ENCODE assay signal across 9 cellular contexts in genomic region chr20:42483694-42484303, GRCh38.
A peak's percentile ranks its signal among the peaks of the same experiment; 100 is the strongest.
DNase-seq lines count a peak whose midpoint lies in the region; ATAC-seq and TF ChIP-seq lines count a peak whose summit lies in the region.
"Had no signal": no experiment of that assay in that cellular context is flagged by ENCODE, and none has a peak within 500 bp of the region (broad histone marks: within the 10 kb centered on the region; RNA-seq: fewer than 3 reads in every experiment).

No MANE protein-coding gene starts in this region.

- peaks cover 0 to 9% (median 0%) of the 10 kb centered on the region in 5 donors for H3K27me3 Mint-ChIP-seq in naive thymus-derived CD8-positive, alpha-beta T cell
- H3K27me3 Mint-ChIP-seq: activated naive CD4-positive, alpha-beta T cell treated with anti-CD3 and anti-CD28 coated beads, Interleukin-2, amount 50 U/mL, for 24 hours had no signal

- no peak overlapping the region for H3K9ac ChIP-seq in OCI-LY3 (ENCODE audit: low read length)

- peaks cover 0 to 14% (median 0%) of the 10 kb centered on the region in 9 donors for H3K9me3 Mint-ChIP-seq in naive thymus-derived CD8-positive, alpha-beta T cell

- no peak overlapping the region for H3K4me3 Mint-ChIP-seq in naive thymus-derived CD8-positive, alpha-beta T cell
- H3K4me3 Mint-ChIP-seq: activated naive CD4-positive, alpha-beta T cell treated with anti-CD3 and anti-CD28 coated beads, Interleukin-2, amount 50 U/mL, for 24 hours had no signal

- H3K36me3 ChIP-seq in OCI-LY3 (replicated peaks; ENCODE audit: low read depth, low read length): no peaks in the 10 kb centered on the region
- no peaks in the 10 kb centered on the region for H3K36me3 ChIP-seq in hepatocyte (replicated peaks; ENCODE audit: insufficient read depth, low read depth)

- H3K4me1 Mint-ChIP-seq in naive thymus-derived CD8-positive, alpha-beta T cell: no peaks in the 10 kb centered on the region
- H3K4me1 Mint-ChIP-seq: activated naive CD4-positive, alpha-beta T cell treated with anti-CD3 and anti-CD28 coated beads, Interleukin-2, amount 50 U/mL, for 24 hours had no signal

- H3K4me2 ChIP-seq in OCI-LY3 (ENCODE audit: low read length) (no peak overlapping the region), hepatocyte (no peak overlapping the region)

- no peaks in the 10 kb centered on the region for H3K9me2 ChIP-seq in hepatocyte (replicated peaks; ENCODE audit: insufficient read depth)

- no peaks in the 10 kb centered on the region for H3K9me3 ChIP-seq in OCI-LY3 (ENCODE audit: insufficient read depth, low read length)
- no peaks in the 10 kb centered on the region for H3K9me3 ChIP-seq in hepatocyte (ENCODE audit: low read depth)

- no peak overlapping the region for H3K27ac Mint-ChIP-seq in naive thymus-derived CD8-positive, alpha-beta T cell
- H3K27ac Mint-ChIP-seq: activated naive CD4-positive, alpha-beta T cell treated with anti-CD3 and anti-CD28 coated beads, Interleukin-2, amount 50 U/mL, for 24 hours had no signal

- POLR2A ChIA-PET in naive thymus-derived CD8-positive, alpha-beta T cell (lab: Charles Lee): no interaction called here

- no peak overlapping the region for H3K4me3 ChIP-seq in AG10803 (ENCODE audit: low read length)
- no peak overlapping the region for H3K4me3 ChIP-seq in OCI-LY3 (ENCODE audit: low read length)
- H3K4me3 ChIP-seq in hepatocyte: no peak overlapping the region

- H2AFZ ChIP-seq in OCI-LY3 (ENCODE audit: low read depth, low read length) (no peak overlapping the region), hepatocyte (no peak overlapping the region)

- no peak for TF ChIP-seq POLR2A in GM18505 (IDR thresholded peaks at IDR 0.05; ENCODE audit: borderline replicate concordance, extremely low read depth, insufficient read depth, insufficient read length)

- H3K79me2 ChIP-seq in OCI-LY3 (ENCODE audit: low read length): no peaks in the 10 kb centered on the region
- H3K79me2 ChIP-seq in hepatocyte: no peaks in the 10 kb centered on the region

- peak; percentile 8 for TF ChIP-seq CTCF in AG10803 (conservative IDR thresholded peaks at IDR 0.05; ENCODE audit: low read length)
- peak; percentile 61 for TF ChIP-seq CTCF in OCI-LY3 (IDR thresholded peaks at IDR 0.05; ENCODE audit: low read depth, low read length)
- peak; percentile 35 for TF ChIP-seq CTCF in hepatocyte (IDR thresholded peaks at IDR 0.05; ENCODE audit: poor library complexity)

- no peak for ATAC-seq in HG03432 (IDR thresholded peaks at IDR 0.05; ENCODE audit: unreplicated experiment)
- ATAC-seq in GM18505 (IDR thresholded peaks at IDR 0.05; ENCODE audit: unreplicated experiment): no peak
- no peak for ATAC-seq in GM19023 (IDR thresholded peaks at IDR 0.05; ENCODE audit: unreplicated experiment)
- no peak for ATAC-seq in naive thymus-derived CD8-positive, alpha-beta T cell

- DNase-seq in AG10803 (ENCODE audit: low read depth) (no peak), ELF-1 (ENCODE audit: low read depth, low spot score) (peak; percentile 57), hepatocyte (ENCODE audit: low spot score) (peak; percentile 22)
- no peak for DNase-seq in naive thymus-derived CD8-positive, alpha-beta T cell

- H3K36me3 Mint-ChIP-seq in naive thymus-derived CD8-positive, alpha-beta T cell: no peaks in the 10 kb centered on the region
- H3K36me3 Mint-ChIP-seq: activated naive CD4-positive, alpha-beta T cell treated with anti-CD3 and anti-CD28 coated beads, Interleukin-2, amount 50 U/mL, for 24 hours had no signal

- WGBS in hepatocyte (ENCODE audit: low lambda C conversion rate, missing lambda C conversion rate): 34% methylated on average over 7 of the region's 7 CpGs

- H3K4me1 ChIP-seq in OCI-LY3 (ENCODE audit: low read length): no peaks in the 10 kb centered on the region
- H3K4me1 ChIP-seq in hepatocyte (ENCODE audit: insufficient read depth): no peaks in the 10 kb centered on the region

- H3K27ac ChIP-seq in OCI-LY3 (ENCODE audit: low read length): no peak overlapping the region
- H3K27ac ChIP-seq in hepatocyte: no peak overlapping the region

- H4K20me1 ChIP-seq in OCI-LY3 (ENCODE audit: insufficient read depth, low read length) (no peaks in the 10 kb centered on the region), hepatocyte (ENCODE audit: insufficient read depth, poor library complexity, severe bottlenecking) (no peaks in the 10 kb centered on the region)

- H3K27me3 ChIP-seq in OCI-LY3 (ENCODE audit: low read depth, low read length): peaks cover 40% of the 10 kb centered on the region
- no peaks in the 10 kb centered on the region for H3K27me3 ChIP-seq in hepatocyte

Comparison
In these comparisons a context has a peak if more than half of its experiments do, and no peak if none do; other contexts are left out.
1. DNase-seq: peak in ELF-1 (single experiment) and hepatocyte (single experiment); none in AG10803 (single experiment) and naive thymus-derived CD8-positive, alpha-beta T cell (0 of 10).
2. CTCF ChIP-seq: peak in every context shown above with its lines; median percentile 61 in OCI-LY3; 35 in hepatocyte; 8 in AG10803.